15 cellular contexts compared by ENCODE assay signal in the genomic region with DNA sequence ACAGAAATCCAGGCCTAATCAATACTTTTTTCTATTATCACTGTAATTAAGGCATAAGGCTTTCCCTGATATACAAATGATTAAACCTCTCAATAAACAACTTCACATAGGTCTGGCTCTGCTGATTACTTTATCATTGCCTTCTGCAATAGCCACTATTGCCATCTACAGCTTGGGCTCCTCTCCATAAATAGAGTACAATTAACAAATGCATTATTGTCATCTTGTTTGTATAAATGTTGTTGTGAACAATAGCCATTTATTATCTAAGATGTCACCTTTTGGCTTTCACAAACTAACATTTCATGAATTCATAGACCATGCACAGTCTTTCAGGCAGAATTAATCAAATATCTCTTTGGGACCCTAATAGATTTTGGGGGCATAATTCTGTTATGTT.
"Had no signal": no experiment of that assay in that cellular context is flagged by ENCODE, and none has a peak within 500 bp of the region (broad histone marks: within the 10 kb centered on the region; RNA-seq: fewer than 3 reads in every experiment).

No MANE protein-coding gene starts in this region.

- H3K27me3 ChIP-seq: esophagus squamous epithelium, hepatocyte, spleen, thyroid gland had no signal

- H3K4me3 ChIP-seq: coronary artery, esophagus squamous epithelium, hepatocyte, psoas muscle, spleen, thyroid gland had no signal

- DNase-seq: effector memory CD8-positive, alpha-beta T cell; esophagus squamous epithelium; foreskin fibroblast; kidney glomerular epithelial cell; naive thymus-derived CD4-positive, alpha-beta T cell; nephron progenitor cell; psoas muscle; spleen; stimulated activated CD4-positive, alpha-beta T cell treated with anti-CD3 and anti-CD28 coated beads, Interleukin-15, amount 100 ng/mL, for 24 hours; stimulated activated CD4-positive, alpha-beta T cell treated with anti-CD3 and anti-CD28 coated beads, Interleukin-1b, Interleukin-23, amount 100 ng/mL, for 48 hours; stimulated activated CD4-positive, alpha-beta T cell treated with anti-CD3 and anti-CD28 coated beads, Interleukin-4, amount 100 ng/mL, for 24 hours; thyroid gland had no signal

- H3K27ac ChIP-seq: coronary artery, esophagus squamous epithelium, hepatocyte, parathyroid adenoma, psoas muscle, spleen, thyroid gland had no signal
